ENCODE assay signal across 32 cellular contexts in genomic region chr6:47426524-47427302, GRCh38.
"Had no signal": no experiment of that assay in that cellular context is flagged by ENCODE, and none has a peak within 500 bp of the region (broad histone marks: within the 10 kb centered on the region; RNA-seq: fewer than 3 reads in every experiment).

No MANE protein-coding gene starts in this region.

- H3K36me3 Mint-ChIP-seq: type B pancreatic cell had no signal

- H3K27ac ChIP-seq: colonic mucosa, epithelial cell of prostate, esophagus squamous epithelium, gastrocnemius medialis, ovary, prostate gland, sigmoid colon, VCaP had no signal

- H3K4me3 Mint-ChIP-seq: activated CD4-positive, alpha-beta memory T cell treated with anti-CD3 and anti-CD28 coated beads for 36 hours; activated CD4-positive, alpha-beta T cell treated with anti-CD3 and anti-CD28 coated beads, Interleukin-2, amount 10 ng/mL, durations not matched to agents 24 days and 14 days; activated naive CD4-positive, alpha-beta T cell treated with anti-CD3 and anti-CD28 coated beads, Interleukin-2, amount 50 U/mL, for 24 hours; activated naive CD8-positive, alpha-beta T cell treated with anti-CD3 and anti-CD28 coated beads, Interleukin-2, amount 50 U/mL, for 24 hours; nephron; stimulated activated memory B cell treated with anti-CD40 and anti-IgM and Interleukin-4, amounts not matched to agents 10 μg/mL and 1 μg/mL and 100 μg/mL, for 72 hours; stimulated activated naive CD8-positive, alpha-beta T cell treated with anti-CD3 and anti-CD28 coated beads, Interleukin-15, amount 100 ng/mL, for 72 hours; T-helper 2 cell treated with Interferon-gamma antibody and Interleukin-4, amounts not matched to agents 5 μg/mL and 100 μg/mL, for 36 hours; type B pancreatic cell had no signal

- DNase-seq: activated CD4-positive, alpha-beta memory T cell treated with anti-CD3 and anti-CD28 coated beads for 36 hours; activated CD4-positive, alpha-beta T cell treated with anti-CD3 and anti-CD28 coated beads, Interleukin-2, amount 10 ng/mL, durations not matched to agents 24 days and 14 days; activated naive CD8-positive, alpha-beta T cell treated with anti-CD3 and anti-CD28 coated beads, Interleukin-2, amount 50 U/mL, for 24 hours; activated T-cell treated with anti-CD3 and anti-CD28 coated beads, Interleukin-2, amount 50 U/mL, for 48 hours; colonic mucosa; effector CD8-positive, alpha-beta T cell; esophagus squamous epithelium; gastrocnemius medialis; glutamatergic neuron; left colon; mammary epithelial cell; ovary; sigmoid colon; stimulated activated CD4-positive, alpha-beta T cell treated with anti-CD3 and anti-CD28 coated beads, Interleukin-1b, Interleukin-23, amount 100 ng/mL, for 48 hours; stimulated activated CD4-positive, alpha-beta T cell treated with anti-CD3 and anti-CD28 coated beads, Interleukin-4, amount 100 ng/mL, for 4 hours; stimulated activated CD8-positive, alpha-beta memory T cell treated with anti-CD3 and anti-CD28 coated beads, Interleukin-4, amount 100 ng/mL, for 48 hours; stimulated activated naive CD8-positive, alpha-beta T cell treated with anti-CD3 and anti-CD28 coated beads, Interleukin-15, amount 100 ng/mL, for 72 hours; substantia nigra; T-helper 1 cell had no signal

- H3K27ac Mint-ChIP-seq: activated CD4-positive, alpha-beta memory T cell treated with anti-CD3 and anti-CD28 coated beads for 36 hours; activated CD4-positive, alpha-beta T cell treated with anti-CD3 and anti-CD28 coated beads, Interleukin-2, amount 10 ng/mL, durations not matched to agents 24 days and 14 days; activated naive CD4-positive, alpha-beta T cell treated with anti-CD3 and anti-CD28 coated beads, Interleukin-2, amount 50 U/mL, for 24 hours; activated naive CD8-positive, alpha-beta T cell treated with anti-CD3 and anti-CD28 coated beads, Interleukin-2, amount 50 U/mL, for 24 hours; activated T-helper 2 cell treated with anti-CD3 and anti-CD28 coated beads, Interferon-gamma antibody, Interleukin-2, Interleukin-4, amounts not matched to agents 10 μg/mL and 5 μg/mL and 100 μg/mL, durations not matched to agents 14 hours and 24 hours and 36 hours; nephron; stimulated activated memory B cell treated with anti-CD40 and anti-IgM and Interleukin-4, amounts not matched to agents 10 μg/mL and 1 μg/mL and 100 μg/mL, for 72 hours; stimulated activated naive CD8-positive, alpha-beta T cell treated with anti-CD3 and anti-CD28 coated beads, Interleukin-15, amount 100 ng/mL, for 72 hours; T-helper 2 cell treated with Interferon-gamma antibody and Interleukin-4, amounts not matched to agents 5 μg/mL and 100 μg/mL, for 36 hours; type B pancreatic cell had no signal

- FAIRE-seq: bronchial epithelial cell, endometrium, keratinocyte had no signal

- H3K4me1 Mint-ChIP-seq: activated CD4-positive, alpha-beta T cell treated with anti-CD3 and anti-CD28 coated beads, Interleukin-2, amount 10 ng/mL, durations not matched to agents 24 days and 14 days; activated naive CD4-positive, alpha-beta T cell treated with anti-CD3 and anti-CD28 coated beads, Interleukin-2, amount 50 U/mL, for 24 hours; activated naive CD8-positive, alpha-beta T cell treated with anti-CD3 and anti-CD28 coated beads, Interleukin-2, amount 50 U/mL, for 24 hours; nephron; stimulated activated memory B cell treated with anti-CD40 and anti-IgM and Interleukin-4, amounts not matched to agents 10 μg/mL and 1 μg/mL and 100 μg/mL, for 72 hours; stimulated activated naive CD8-positive, alpha-beta T cell treated with anti-CD3 and anti-CD28 coated beads, Interleukin-15, amount 100 ng/mL, for 72 hours had no signal

- H3K4me2 ChIP-seq: smooth muscle cell had no signal

- H3K27me3 ChIP-seq: colonic mucosa, esophagus squamous epithelium, gastrocnemius medialis, ovary, sigmoid colon had no signal

- H3K36me3 ChIP-seq: colonic mucosa, esophagus squamous epithelium, gastrocnemius medialis, ovary, prostate gland, sigmoid colon had no signal

- H3K4me1 ChIP-seq: colonic mucosa, esophagus squamous epithelium, gastrocnemius medialis, prostate gland, sigmoid colon had no signal

- H3K27me3 Mint-ChIP-seq: activated CD4-positive, alpha-beta memory T cell treated with anti-CD3 and anti-CD28 coated beads for 36 hours; activated naive CD4-positive, alpha-beta T cell treated with anti-CD3 and anti-CD28 coated beads, Interleukin-2, amount 50 U/mL, for 24 hours; activated naive CD8-positive, alpha-beta T cell treated with anti-CD3 and anti-CD28 coated beads, Interleukin-2, amount 50 U/mL, for 24 hours; stimulated activated memory B cell treated with anti-CD40 and anti-IgM and Interleukin-4, amounts not matched to agents 10 μg/mL and 1 μg/mL and 100 μg/mL, for 72 hours; stimulated activated naive CD8-positive, alpha-beta T cell treated with anti-CD3 and anti-CD28 coated beads, Interleukin-15, amount 100 ng/mL, for 72 hours; type B pancreatic cell had no signal

- H3K4me3 ChIP-seq: colonic mucosa, esophagus squamous epithelium, gastrocnemius medialis, ovary, prostate gland, sigmoid colon, smooth muscle cell had no signal

- H3K9me3 ChIP-seq: colonic mucosa, ovary, prostate gland had no signal
